ENCODE assay signal across 18 cellular contexts in genomic region chr1:3502834-3503524, GRCh38. TPM values are rescaled to one million over a fixed set of nuclear protein-coding genes. Genes with fewer than 3 reads are reported as not detected.
DNase-seq lines count a peak whose midpoint lies in the region; ATAC-seq and TF ChIP-seq lines count a peak whose summit lies in the region.
"Had no signal": no experiment of that assay in that cellular context is flagged by ENCODE, and none has a peak within 500 bp of the region (broad histone marks: within the 10 kb centered on the region; RNA-seq: fewer than 3 reads in every experiment).

No MANE protein-coding gene starts in this region.

- TF ChIP-seq POLR2A in vagina (IDR thresholded peaks at IDR 0.05) = no peak

- H3K36me3 Mint-ChIP-seq in HFFc6 (ENCODE audit: low read depth) = no peaks in the 10 kb centered on the region

- peaks cover 1% of the 10 kb centered on the region; the same call in 1 of the 2 replicates for H3K27me3 Mint-ChIP-seq in HFFc6 (ENCODE audit: insufficient read depth)
- H3K27me3 Mint-ChIP-seq: CD4-positive, alpha-beta memory T cell had no signal

- TF ChIP-seq CTCF in HFFc6 (IDR thresholded peaks at IDR 0.05) (no peak), ascending aorta (IDR thresholded peaks at IDR 0.05) (no peak), mucosa of descending colon (IDR thresholded peaks at IDR 0.05) (no peak), vagina (IDR thresholded peaks at IDR 0.05) (no peak), colonic mucosa (IDR thresholded peaks at IDR 0.05) (no peak)

- H3K9ac ChIP-seq in colonic mucosa (ENCODE audit: low read depth in 2 of 2, low read length in 2 of 2) = no peak overlapping the region

- ATAC-seq in mucosa of descending colon = peak; percentile 4

- DNase-seq in HFFc6 (no peak), ascending aorta (ENCODE audit: low spot score in 2 of 2) (no peak), mucosa of descending colon (no peak), vagina (ENCODE audit: extremely low spot score in 2 of 2) (no peak), cardiac septum (ENCODE audit: low spot score) (no peak), occipital lobe (lab: John Stamatoyannopoulos, UW) (no peak), colonic mucosa (no peak)
- DNase-seq: CD4-positive, alpha-beta memory T cell; COR-L47; DMS53; KG1; MM.1S; NCI-H2029; NCI-H446; NCI-H524 treated with DMSO at 0.1 percent for 48 hours; NCI-H774; Right ventricle myocardium superior had no signal

- peaks cover 18% of the 10 kb centered on the region for H3K4me1 Mint-ChIP-seq in HFFc6 (ENCODE audit: low read depth)
- H3K4me1 Mint-ChIP-seq: CD4-positive, alpha-beta memory T cell had no signal

- H3K9me3 ChIP-seq in ascending aorta (no peaks in the 10 kb centered on the region), mucosa of descending colon (no peaks in the 10 kb centered on the region), vagina (no peaks in the 10 kb centered on the region), colonic mucosa (no peaks in the 10 kb centered on the region)
- H3K9me3 ChIP-seq: SJSA1 had no signal

- H3K4me3 ChIP-seq in ascending aorta (no peak overlapping the region), mucosa of descending colon (no peak overlapping the region), vagina (no peak overlapping the region), colonic mucosa (no peak overlapping the region)
- H3K4me3 ChIP-seq: SJSA1 had no signal

- no peaks in the 10 kb centered on the region for H3K9me3 Mint-ChIP-seq in HFFc6

- H3K4me3 Mint-ChIP-seq in HFFc6 = no peak overlapping the region
- H3K4me3 Mint-ChIP-seq: CD4-positive, alpha-beta memory T cell had no signal

- H3K27ac ChIP-seq in ascending aorta (peak overlapping the region; percentile 19 to 87), vagina (peak overlapping the region; percentile 13), colonic mucosa (no peak overlapping the region)

- intact Hi-C loops in ascending aorta (cut with DNase I) (no loop called here), mucosa of descending colon (cut with DNase I, micrococcal nuclease) (no loop called here), vagina (cut with DNase I) (no loop called here), cardiac septum (cut with DNase I) (no loop called here), colonic mucosa (cut with DNase I) (no loop called here)

- H3K27me3 ChIP-seq in ascending aorta = no peaks in the 10 kb centered on the region
- H3K27me3 ChIP-seq in vagina = no peaks in the 10 kb centered on the region
- no peaks in the 10 kb centered on the region for H3K27me3 ChIP-seq in colonic mucosa
- H3K27me3 ChIP-seq: SJSA1 had no signal

- peaks cover 16 to 19% of the 10 kb centered on the region in 2 donors for H3K4me1 ChIP-seq in ascending aorta
- H3K4me1 ChIP-seq in mucosa of descending colon (ENCODE audit: low read depth) = no peaks in the 10 kb centered on the region
- H3K4me1 ChIP-seq in vagina = peaks cover 21% of the 10 kb centered on the region
- no peaks in the 10 kb centered on the region for H3K4me1 ChIP-seq in colonic mucosa

- H3K27ac Mint-ChIP-seq in HFFc6 = peak overlapping the region; percentile 98

- H3K36me3 ChIP-seq in ascending aorta (peaks cover 66 to 82% of the 10 kb centered on the region in 2 donors), mucosa of descending colon (ENCODE audit: low read depth) (no peaks in the 10 kb centered on the region), vagina (no peaks in the 10 kb centered on the region), colonic mucosa (no peaks in the 10 kb centered on the region)
- H3K36me3 ChIP-seq: SJSA1 had no signal

RNA-seq across cellular contexts. Expression of gene ARHGEF16, which starts 48.5 kb away (rescaled TPM):
- total RNA-seq in HFFc6 (2021; fragmentation: NEBNext Ultra II Directional; extraction: Animal tissue kit (Norgen Biotek cat#: 25700)) = under 1 TPM in 3 of 6 experiments, not detected in 3; 0.08 to 0.18 (median 0.17) TPM
- total RNA-seq in ascending aorta (not detected), mucosa of descending colon (100 to 1,000 TPM in 1 of 3 donors, 10 to 100 TPM in 2; 51.2 to 101 (median 90.2) TPM), vagina (6.4 TPM), cardiac septum (0.57 TPM), occipital lobe (0.16 TPM), colonic mucosa (10 to 100 TPM; 77.3 to 90.2 TPM)
